Comparison of ENCODE assay signal across 9 cellular contexts in the genomic region with DNA sequence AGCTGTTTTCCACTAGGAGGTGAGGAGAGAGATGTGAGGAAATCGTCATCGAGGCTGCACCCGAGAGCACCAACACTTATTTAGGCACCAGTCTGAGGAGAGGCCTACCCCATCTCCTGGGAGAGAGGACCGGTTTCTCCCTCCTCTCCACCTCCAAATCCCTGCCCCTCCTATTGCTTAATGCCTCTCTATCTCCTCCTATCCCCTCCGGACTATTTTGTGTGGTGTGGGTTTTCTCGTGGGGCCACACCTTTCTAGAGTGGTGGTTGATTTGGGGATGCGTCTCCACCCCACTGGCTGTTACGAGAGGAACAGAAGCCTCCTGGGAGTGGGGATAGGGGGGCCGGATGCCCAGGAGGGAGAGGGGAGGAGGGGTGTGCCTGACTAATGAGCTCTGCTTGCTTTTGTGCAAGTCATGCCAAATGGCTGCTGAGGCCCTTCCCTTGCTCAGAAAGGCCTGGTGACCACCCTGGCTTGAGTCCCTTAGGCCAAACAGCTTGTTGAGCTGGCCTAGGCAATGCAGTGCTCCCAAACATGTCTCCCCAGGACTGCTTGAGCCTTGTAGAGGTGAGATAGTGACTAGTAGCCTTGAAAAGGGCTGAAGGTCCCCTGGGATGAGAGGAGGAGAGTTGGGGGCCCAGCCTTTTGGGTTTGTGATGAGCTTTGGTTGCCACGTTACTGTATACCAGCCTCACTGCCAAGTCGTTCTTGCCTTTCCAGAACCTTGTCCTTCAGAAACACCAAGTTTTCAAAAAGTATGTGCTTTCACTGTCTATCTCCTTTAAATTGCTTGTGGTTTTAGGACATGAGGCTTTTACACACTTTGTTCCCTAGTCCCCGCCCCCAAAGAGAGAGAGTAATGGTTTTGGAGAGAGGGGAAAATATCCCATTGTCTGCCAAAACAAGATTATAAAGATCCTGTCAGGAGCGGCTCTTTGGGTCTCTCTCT. TPM values are rescaled to one million over a fixed set of nuclear protein-coding genes. Genes with fewer than 3 reads are reported as not detected.
DNase-seq lines count a peak whose midpoint lies in the region; ATAC-seq, FAIRE-seq and TF ChIP-seq lines count a peak whose summit lies in the region.
"Had no signal": no experiment of that assay in that cellular context is flagged by ENCODE, and none has a peak within 500 bp of the region (broad histone marks: within the 10 kb centered on the region; RNA-seq: fewer than 3 reads in every experiment).

No MANE protein-coding gene starts in this region.

- peaks cover 25% of the 10 kb centered on the region for H3K4me1 Mint-ChIP-seq in astrocyte (ENCODE audit: low read depth, unreplicated experiment)

- DNase-seq in DMS 273 (lab: John Stamatoyannopoulos, UW; ENCODE audit: unreplicated experiment) (peak; percentile 74), DMS 273 treated with DMSO at 0.1 percent for 48 hours (lab: John Stamatoyannopoulos, UW) (no peak), T-helper 2 cell (peak; percentile 9 to 78 (median 41)), astrocyte (ENCODE audit: low read depth) (peak; percentile 75), hepatocyte (ENCODE audit: low spot score) (peak; percentile 38), sciatic nerve (ENCODE audit: low spot score) (peak; percentile 66), D721Med (ENCODE audit: insufficient read length, low spot score) (no peak)

- peak; percentile 81 for ATAC-seq in sciatic nerve

- peak; percentile 91 for FAIRE-seq in astrocyte (lab: Jason Lieb, UNC)
- FAIRE-seq in D721Med (lab: Jason Lieb, UNC): no peak

- no peaks in the 10 kb centered on the region for H3K27me3 Mint-ChIP-seq in astrocyte (ENCODE audit: low read depth, unreplicated experiment)

- peaks cover 3% of the 10 kb centered on the region for H3K36me3 Mint-ChIP-seq in astrocyte (ENCODE audit: low read depth, unreplicated experiment)

- H3K36me3 ChIP-seq in HUES6 (ENCODE audit: control insufficient read depth, insufficient read depth, low read length) (peaks cover 4% of the 10 kb centered on the region; the same call in 1 of the 2 replicates), astrocyte (ENCODE audit: insufficient read depth, low read length) (peaks cover 7% of the 10 kb centered on the region), hepatocyte (replicated peaks; ENCODE audit: insufficient read depth, low read depth) (no peaks in the 10 kb centered on the region)

- WGBS in hepatocyte (ENCODE audit: low lambda C conversion rate, missing lambda C conversion rate): 47% methylated on average over 13 of the region's 13 CpGs

- H3K27ac ChIP-seq in HUES6 (ENCODE audit: low read depth, low read length) (peak overlapping the region; percentile 87), astrocyte (ENCODE audit: low read depth, low read length) (peak overlapping the region; percentile 97), hepatocyte (peak overlapping the region; percentile 91)
- H3K27ac ChIP-seq: 22Rv1 had no signal

- H3K4me2 ChIP-seq in astrocyte (ENCODE audit: low read length) (peak overlapping the region; percentile 94), hepatocyte (peak overlapping the region; percentile 78)

- intact Hi-C loops in sciatic nerve (cut with DNase I): no loop called here

- peak overlapping the region; percentile 90 for H3K9ac ChIP-seq in HUES6 (ENCODE audit: low read length)
- peak overlapping the region; percentile 98 for H3K9ac ChIP-seq in astrocyte (ENCODE audit: low read length)

- H2AFZ ChIP-seq in astrocyte (ENCODE audit: low read depth, low read length) (no peak overlapping the region), hepatocyte (no peak overlapping the region)

- TF ChIP-seq CTCF in astrocyte (IDR thresholded peaks at IDR 0.05; ENCODE audit: insufficient read depth, low read depth, low read length): no peak
- TF ChIP-seq CTCF in hepatocyte (IDR thresholded peaks at IDR 0.05; ENCODE audit: poor library complexity): no peak
- no peak for TF ChIP-seq CTCF in D721Med (IDR thresholded peaks at IDR 0.05; ENCODE audit: insufficient read depth, missing control alignments)

- peak overlapping the region; percentile 91 for H3K27ac Mint-ChIP-seq in astrocyte (ENCODE audit: unreplicated experiment)

- H3K9me3 ChIP-seq in HUES6 (ENCODE audit: control insufficient read depth, insufficient read depth, low read depth, low read length) (peaks cover 8% of the 10 kb centered on the region; the same call in 1 of the 2 replicates), astrocyte (ENCODE audit: insufficient read depth, low read depth, low read length) (no peaks in the 10 kb centered on the region), hepatocyte (ENCODE audit: low read depth) (no peaks in the 10 kb centered on the region)

- H3K9me2 ChIP-seq in hepatocyte (replicated peaks; ENCODE audit: insufficient read depth): no peaks in the 10 kb centered on the region

- peaks cover 10% of the 10 kb centered on the region for H3K4me1 ChIP-seq in HUES6 (ENCODE audit: control insufficient read depth, insufficient read depth, low read length)
- peaks cover 17% of the 10 kb centered on the region for H3K4me1 ChIP-seq in astrocyte (ENCODE audit: insufficient read depth, low read length)
- H3K4me1 ChIP-seq in hepatocyte (ENCODE audit: insufficient read depth): no peaks in the 10 kb centered on the region

- no peaks in the 10 kb centered on the region for H3K9me3 Mint-ChIP-seq in astrocyte (ENCODE audit: unreplicated experiment)

- H3K4me3 Mint-ChIP-seq in astrocyte (ENCODE audit: unreplicated experiment): peak overlapping the region; percentile 91

- H4K20me1 ChIP-seq in astrocyte (ENCODE audit: insufficient read depth, low read length) (peaks cover 47% of the 10 kb centered on the region), hepatocyte (ENCODE audit: insufficient read depth, poor library complexity, severe bottlenecking) (no peaks in the 10 kb centered on the region)

- H3K79me2 ChIP-seq in astrocyte (ENCODE audit: insufficient read depth, low read length): peaks cover 60% of the 10 kb centered on the region
- peaks cover 32% of the 10 kb centered on the region for H3K79me2 ChIP-seq in hepatocyte

- H3K4me3 ChIP-seq in HUES6 (ENCODE audit: low read depth, low read length): peak overlapping the region; percentile 76
- H3K4me3 ChIP-seq in astrocyte (ENCODE audit: insufficient read depth, low read depth, low read length): peak overlapping the region; percentile 96
- peak overlapping the region; percentile 52 for H3K4me3 ChIP-seq in hepatocyte

- H3K27me3 ChIP-seq in HUES6 (ENCODE audit: control insufficient read depth, insufficient read depth, low read length): no peaks in the 10 kb centered on the region
- no peaks in the 10 kb centered on the region for H3K27me3 ChIP-seq in astrocyte (ENCODE audit: insufficient read depth, low read length)
- H3K27me3 ChIP-seq in hepatocyte: no peaks in the 10 kb centered on the region

RNA-seq across cellular contexts. Expression of a gene that starts 1.2 kb away (rescaled TPM):
- total RNA-seq in astrocyte (356 and 369 TPM in 2 replicates), hepatocyte (59.0 and 73.0 TPM in 2 replicates), sciatic nerve (325 TPM)
- polyA plus RNA-seq in hepatocyte: 73.5 and 81.9 TPM in 2 replicates

Comparison
In these comparisons a context has a peak if more than half of its experiments do, and no peak if none do; other contexts are left out.
1. DNase-seq: peak in DMS 273 (single experiment), T-helper 2 cell (5 of 5), astrocyte (single experiment), hepatocyte (single experiment) and sciatic nerve (single experiment); none in DMS 273 treated with DMSO at 0.1 percent for 48 hours (single experiment) and D721Med (single experiment).
2. Peak in every context shown above with its lines, with median percentiles within 50 percentile points of each other: H3K27ac ChIP-seq and H3K4me3 ChIP-seq.